In genomic region chr2:121170577-121170976, GRCh38 we compare ENCODE assay signal across 16 cellular contexts.
"Had no signal": no experiment of that assay in that cellular context is flagged by ENCODE, and none has a peak within 500 bp of the region (broad histone marks: within the 10 kb centered on the region; RNA-seq: fewer than 3 reads in every experiment).

No MANE protein-coding gene starts in this region.

- H3K27ac ChIP-seq: stomach, testis, thoracic aorta, thyroid gland, tibial artery, tibial nerve, transverse colon, upper lobe of left lung, upper lobe of right lung, uterus, vagina had no signal

- H3K9me3 ChIP-seq: suprapubic skin, testis, thyroid gland, upper lobe of left lung, upper lobe of right lung, uterus, vagina had no signal

- H3K36me3 ChIP-seq: stomach, suprapubic skin, thoracic aorta, thyroid gland, tibial artery, tibial nerve, transverse colon, upper lobe of left lung, upper lobe of right lung, uterus, vagina had no signal

- H3K4me3 ChIP-seq: stomach, suprapubic skin, testis, thoracic aorta, thyroid gland, tibial artery, tibial nerve, transverse colon, upper lobe of left lung, upper lobe of right lung, uterus, vagina had no signal

- H3K4me1 ChIP-seq: stomach, testis, tibial artery, tibial nerve, transverse colon, upper lobe of left lung, upper lobe of right lung, uterus had no signal

- ATAC-seq: stimulated activated memory B cell treated with anti-CD40 and anti-IgM and Interleukin-4, amounts not matched to agents 10 μg/mL and 1 μg/mL and 100 μg/mL, for 72 hours; stimulated activated naive B cell treated with anti-CD40 and anti-IgM and Interleukin-4, amounts not matched to agents 10 μg/mL and 1 μg/mL and 100 μg/mL, for 72 hours; stimulated activated naive CD8-positive, alpha-beta T cell treated with anti-CD3 and anti-CD28 coated beads, Interleukin-15, amount 100 ng/mL, for 72 hours; stimulated activated naive CD8-positive, alpha-beta T cell treated with anti-CD3 and anti-CD28 coated beads, Interleukin-15, Interleukin-2, amounts not matched to agents 100 U/mL and 50 U/mL, for 24 hours; upper lobe of right lung had no signal
